Comparison of ENCODE assay signal across 17 cellular contexts in genomic region chr7:118029881-118030422, GRCh38.
DNase-seq lines count a peak whose midpoint lies in the region; ATAC-seq and TF ChIP-seq lines count a peak whose summit lies in the region.
"Had no signal": no experiment of that assay in that cellular context is flagged by ENCODE, and none has a peak within 500 bp of the region (broad histone marks: within the 10 kb centered on the region; RNA-seq: fewer than 3 reads in every experiment).

No MANE protein-coding gene starts in this region.

- no peaks in the 10 kb centered on the region for H3K36me3 Mint-ChIP-seq in brain
- H3K36me3 Mint-ChIP-seq: CD14-positive monocyte had no signal

- H3K4me1 Mint-ChIP-seq in brain = peaks cover 10% of the 10 kb centered on the region
- H3K4me1 Mint-ChIP-seq: CD14-positive monocyte had no signal

- TF ChIP-seq POLR2A in gastrocnemius medialis (IDR thresholded peaks at IDR 0.05) = no peak

- peak overlapping the region in 2 of 5 experiments; percentile 0 to 15 for H3K4me3 Mint-ChIP-seq in brain
- H3K4me3 Mint-ChIP-seq: CD14-positive monocyte had no signal

- peaks cover 5% of the 10 kb centered on the region for H3K27me3 Mint-ChIP-seq in brain

- intact Hi-C loops in gastrocnemius medialis (cut with DNase I; ENCODE audit: low total_unique reads) = no loop called here

- H3K9me3 Mint-ChIP-seq in brain = no peaks in the 10 kb centered on the region

- peak overlapping the region; percentile 22 for H3K27ac ChIP-seq in 22Rv1
- H3K27ac ChIP-seq in gastrocnemius medialis = no peak overlapping the region
- H3K27ac ChIP-seq: HL-60 had no signal

- no peaks in the 10 kb centered on the region for H3K36me3 ChIP-seq in gastrocnemius medialis

- ATAC-seq in gastrocnemius medialis = no peak
- ATAC-seq: HCT116, K562 had no signal

- in situ Hi-C loops in gastrocnemius medialis (cut with MboI; ENCODE audit: low sequenced_read_pairs in 4 of 4) = no loop called here

- no peaks in the 10 kb centered on the region for H3K4me1 ChIP-seq in gastrocnemius medialis

- DNase-seq in NCI-H1092 treated with DMSO at 0.1 percent for 48 hours (lab: John Stamatoyannopoulos, UW) (peak; percentile 77), NCI-H748 (lab: John Stamatoyannopoulos, UW; ENCODE audit: unreplicated experiment) (peak; percentile 81), T1000 (lab: John Stamatoyannopoulos, UW) (no peak), gastrocnemius medialis (no peak), MV-4-11 (lab: John Stamatoyannopoulos, UW) (no peak), NCI-H524 (lab: John Stamatoyannopoulos, UW) (no peak)
- DNase-seq: DMS53, NCI-H2107, NCI-H226, NCI-H82, SHP77 had no signal

- TF ChIP-seq CTCF in 22Rv1 (IDR thresholded peaks at IDR 0.05) (no peak), brain (conservative IDR thresholded peaks at IDR 0.05) (no peak), gastrocnemius medialis (IDR thresholded peaks at IDR 0.05 in 4 of 5, conservative IDR thresholded peaks at IDR 0.05 in 1 of 5) (no peak)

- no peaks in the 10 kb centered on the region for H3K27me3 ChIP-seq in gastrocnemius medialis

- H3K27ac Mint-ChIP-seq in brain = peak overlapping the region in 4 of 5 experiments; percentile 13 to 93 (median 41)
- H3K27ac Mint-ChIP-seq: CD14-positive monocyte had no signal

- no peaks in the 10 kb centered on the region for H3K9me3 ChIP-seq in gastrocnemius medialis

- H3K4me3 ChIP-seq in gastrocnemius medialis = no peak overlapping the region
- H3K4me3 ChIP-seq: K562 had no signal

Comparison
In these comparisons a context has a peak if more than half of its experiments do, and no peak if none do; other contexts are left out.
1. DNase-seq: peak in NCI-H1092 treated with DMSO at 0.1 percent for 48 hours (single experiment) and NCI-H748 (single experiment); none in T1000 (single experiment), gastrocnemius medialis (0 of 2), MV-4-11 (single experiment) and NCI-H524 (0 of 2).